In genomic region chr11:86608251-86608799, GRCh38 we compare ENCODE assay signal across 8 cellular contexts.
DNase-seq lines count a peak whose midpoint lies in the region; ATAC-seq and TF ChIP-seq lines count a peak whose summit lies in the region.

No MANE protein-coding gene starts in this region.

- DNase-seq in SIG-M5 treated with dmso at 0.1 percent for 504 hours (lab: John Stamatoyannopoulos, UW; ENCODE audit: unreplicated experiment) = peak; percentile 64
- no peak for DNase-seq in SIG-M5 (lab: John Stamatoyannopoulos, UW)
- peak; percentile 88 for DNase-seq in HT-29 (ENCODE audit: low spot score)
- DNase-seq in RPMI7951 (ENCODE audit: low read depth) = peak; percentile 83
- peak; percentile 67 to 73 for DNase-seq in breast epithelium (ENCODE audit: low spot score in 2 of 2)
- peak; percentile 78 for DNase-seq in kidney tubule cell (ENCODE audit: low spot score)
- DNase-seq in stimulated activated CD4-positive, alpha-beta T cell treated with anti-CD3 and anti-CD28 coated beads, TNF-alpha, amount 100 ng/mL, for 24 hours (ENCODE audit: low read depth in 3 of 3) = peak in 2 of 3 experiments; percentile 6 to 41

- H3K27ac ChIP-seq in breast epithelium = peak overlapping the region in 1 of 2 donors; percentile 49

- H3K36me3 ChIP-seq in breast epithelium = no peaks in the 10 kb centered on the region

- H3K4me3 ChIP-seq in breast epithelium = no peak overlapping the region

- H3K9me3 ChIP-seq in breast epithelium = no peaks in the 10 kb centered on the region

- intact Hi-C loops in breast epithelium (cut with DNase I; ENCODE audit: low total_unique reads) = no loop called here

- no peaks in the 10 kb centered on the region for H3K4me1 ChIP-seq in breast epithelium

- H3K27me3 ChIP-seq in breast epithelium = no peaks in the 10 kb centered on the region

- ATAC-seq in GM21576 (IDR thresholded peaks at IDR 0.05; ENCODE audit: unreplicated experiment) = peak; percentile 93

- peak; percentile 79 to 90 (median 85) for TF ChIP-seq CTCF in breast epithelium (IDR thresholded peaks at IDR 0.05)

- no peak for TF ChIP-seq POLR2A in breast epithelium (IDR thresholded peaks at IDR 0.05)
